ENCODE assay signal across 8 cellular contexts in the genomic region with DNA sequence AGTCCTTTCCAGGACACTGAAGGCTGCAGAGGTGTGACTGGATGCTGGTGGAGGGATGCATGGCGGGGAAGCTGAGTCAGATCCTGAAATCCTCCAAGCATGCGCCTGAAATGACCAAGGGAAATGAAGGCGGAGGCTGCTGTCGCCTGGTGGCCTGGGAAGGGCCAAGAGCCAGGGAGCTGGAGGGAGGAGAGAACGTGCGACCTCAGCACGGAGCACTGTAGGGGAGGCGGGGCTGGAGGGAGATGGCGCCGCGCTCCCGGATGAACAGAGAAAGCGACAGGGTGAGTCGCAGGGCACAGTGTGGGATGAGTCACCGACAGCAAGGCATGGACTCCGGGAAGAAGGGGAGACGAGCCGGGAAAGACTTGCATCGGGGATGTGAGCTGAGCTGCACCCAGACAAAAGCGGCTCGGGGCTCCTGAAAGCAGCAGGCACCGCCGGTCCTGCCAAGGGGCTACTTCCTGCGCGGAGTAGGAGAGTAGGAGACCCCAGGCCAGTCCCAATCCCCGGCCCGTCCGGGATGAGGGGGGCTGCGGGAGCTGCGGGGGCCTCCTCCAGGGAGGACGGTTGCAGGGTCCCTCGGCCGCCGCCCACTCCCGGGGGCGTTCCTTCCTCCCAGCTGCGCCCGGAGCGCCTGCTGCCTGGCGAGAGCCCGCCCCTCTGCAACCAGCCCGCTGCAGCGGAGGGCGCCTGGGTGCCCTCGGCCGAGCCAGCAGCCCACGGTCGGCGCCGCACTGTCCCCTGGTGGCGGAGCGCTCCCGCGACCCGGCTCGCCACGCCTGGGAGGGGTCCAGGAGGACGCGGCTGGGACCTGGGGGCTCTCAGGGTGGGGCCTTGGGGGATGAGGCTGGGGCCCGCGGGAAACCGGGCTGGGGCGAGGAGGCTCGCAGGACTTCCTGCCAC. TPM values are rescaled to one million over a fixed set of nuclear protein-coding genes. Genes with fewer than 3 reads are reported as not detected.
DNase-seq lines count a peak whose midpoint lies in the region; ATAC-seq and TF ChIP-seq lines count a peak whose summit lies in the region.

No MANE protein-coding gene starts in this region.

- no peaks in the 10 kb centered on the region for H3K27me3 ChIP-seq in KMS-11 (ENCODE audit: insufficient read depth, low read depth)
- H3K27me3 ChIP-seq in Peyer's patch, result no peaks in the 10 kb centered on the region

- TF ChIP-seq POLR2A in Peyer's patch (IDR thresholded peaks at IDR 0.05), result peak; percentile 52 to 68

- ATAC-seq in GM21737 (IDR thresholded peaks at IDR 0.05; ENCODE audit: unreplicated experiment), result peak; percentile 59
- ATAC-seq in stimulated activated naive CD8-positive, alpha-beta T cell treated with anti-CD3 and anti-CD28 coated beads, Interleukin-15, amount 100 ng/mL, for 72 hours, result peak; percentile 90

- no peaks in the 10 kb centered on the region for H3K27me3 Mint-ChIP-seq in nephron (ENCODE audit: low read depth)
- H3K27me3 Mint-ChIP-seq in stimulated activated naive CD8-positive, alpha-beta T cell treated with anti-CD3 and anti-CD28 coated beads, Interleukin-15, amount 100 ng/mL, for 72 hours, result no peaks in the 10 kb centered on the region

- peak overlapping the region; percentile 87 to 92 (median 92) for H3K4me3 Mint-ChIP-seq in nephron
- H3K4me3 Mint-ChIP-seq in stimulated activated naive CD8-positive, alpha-beta T cell treated with anti-CD3 and anti-CD28 coated beads, Interleukin-15, amount 100 ng/mL, for 72 hours, result peak overlapping the region; percentile 85 to 90

- H3K27ac Mint-ChIP-seq in nephron, result peak overlapping the region; percentile 100
- H3K27ac Mint-ChIP-seq in stimulated activated naive CD8-positive, alpha-beta T cell treated with anti-CD3 and anti-CD28 coated beads, Interleukin-15, amount 100 ng/mL, for 72 hours, result peak overlapping the region; percentile 76 to 100

- H3K9ac ChIP-seq in KMS-11, result peak overlapping the region; percentile 86

- H3K4me1 ChIP-seq in KMS-11 (ENCODE audit: low read depth, poor library complexity, severe bottlenecking) (peaks cover 18% of the 10 kb centered on the region), Peyer's patch (peaks cover 0 to 33% (median 7%) of the 10 kb centered on the region in 4 donors)

- no peaks in the 10 kb centered on the region for H3K9me3 ChIP-seq in Peyer's patch

- no peaks in the 10 kb centered on the region for H3K9me3 Mint-ChIP-seq in nephron
- no peaks in the 10 kb centered on the region for H3K9me3 Mint-ChIP-seq in stimulated activated naive CD8-positive, alpha-beta T cell treated with anti-CD3 and anti-CD28 coated beads, Interleukin-15, amount 100 ng/mL, for 72 hours

- peak overlapping the region; percentile 100 for H2AFZ ChIP-seq in KMS-11 (ENCODE audit: low read depth)

- TF ChIP-seq CTCF in KMS-11 (conservative IDR thresholded peaks at IDR 0.05; ENCODE audit: low read depth, low read length) (peak; percentile 62; the same call in 1 of the 2 replicates), Peyer's patch (IDR thresholded peaks at IDR 0.05) (peak; percentile 77 to 96 (median 94)), fibroblast of pulmonary artery (IDR thresholded peaks at IDR 0.05; ENCODE audit: low read length, missing control alignments) (peak; percentile 34), nephron (IDR thresholded peaks at IDR 0.05; ENCODE audit: unreplicated experiment in 3 of 3) (peak; percentile 76 to 90 (median 80))

- DNase-seq in DMS79 (lab: John Stamatoyannopoulos, UW), result peak; percentile 47
- DNase-seq in Peyer's patch, result peak; percentile 79 to 94 (median 94)
- DNase-seq in activated effector memory CD4-positive, alpha-beta T cell treated with Interleukin-2 at 50 U/mL for 16 hours, result peak; percentile 72
- peak; percentile 90 for DNase-seq in fibroblast of pulmonary artery (ENCODE audit: low read depth)
- DNase-seq in stimulated activated naive CD8-positive, alpha-beta T cell treated with anti-CD3 and anti-CD28 coated beads, Interleukin-15, amount 100 ng/mL, for 72 hours, result peak; percentile 88 to 91

- peak overlapping the region; percentile 99 for H3K4me2 ChIP-seq in KMS-11

- peak overlapping the region; percentile 93 for H3K27ac ChIP-seq in KMS-11
- H3K27ac ChIP-seq in Peyer's patch, result peak overlapping the region; percentile 91 to 99 (median 99)

- H4K20me1 ChIP-seq in KMS-11 (ENCODE audit: insufficient read depth), result no peaks in the 10 kb centered on the region

- H3K79me2 ChIP-seq in KMS-11 (ENCODE audit: insufficient read depth, low read depth), result no peaks in the 10 kb centered on the region

- H3K36me3 Mint-ChIP-seq in nephron (ENCODE audit: low read depth), result no peaks in the 10 kb centered on the region

- H3K4me3 ChIP-seq in KMS-11 (IDR thresholded peaks at IDR 0.05; ENCODE audit: insufficient read depth, low read depth, low read length) (no peak overlapping the region), Peyer's patch (peak overlapping the region; percentile 61 to 92 (median 82)), fibroblast of pulmonary artery (replicated peaks; ENCODE audit: low read depth, low read length) (peak overlapping the region; percentile 63)

- H3K36me3 ChIP-seq in KMS-11 (ENCODE audit: insufficient read depth), result no peaks in the 10 kb centered on the region
- H3K36me3 ChIP-seq in Peyer's patch, result no peaks in the 10 kb centered on the region

- H3K4me1 Mint-ChIP-seq in nephron, result peaks cover 44% of the 10 kb centered on the region
- H3K4me1 Mint-ChIP-seq in stimulated activated naive CD8-positive, alpha-beta T cell treated with anti-CD3 and anti-CD28 coated beads, Interleukin-15, amount 100 ng/mL, for 72 hours, result peaks cover 16% of the 10 kb centered on the region

RNA-seq across cellular contexts. Expression of gene NQO2, which starts 11.0 kb away (rescaled TPM):
- 10 to 100 TPM; 22.1 to 60.8 (median 29.3) TPM for total RNA-seq in Peyer's patch

RNA-seq across cellular contexts. Expression of gene SERPINB6, which starts 17.3 kb away (rescaled TPM):
- 100 to 1,000 TPM; 170 to 462 (median 219) TPM for total RNA-seq in Peyer's patch

Comparison
In these comparisons a context has a peak if more than half of its experiments do, and no peak if none do; other contexts are left out.
1. CTCF ChIP-seq: peak in every context shown above with its lines; median percentile 94 in Peyer's patch; 80 in nephron; 62 in KMS-11; 34 in fibroblast of pulmonary artery.